In the genomic region with DNA sequence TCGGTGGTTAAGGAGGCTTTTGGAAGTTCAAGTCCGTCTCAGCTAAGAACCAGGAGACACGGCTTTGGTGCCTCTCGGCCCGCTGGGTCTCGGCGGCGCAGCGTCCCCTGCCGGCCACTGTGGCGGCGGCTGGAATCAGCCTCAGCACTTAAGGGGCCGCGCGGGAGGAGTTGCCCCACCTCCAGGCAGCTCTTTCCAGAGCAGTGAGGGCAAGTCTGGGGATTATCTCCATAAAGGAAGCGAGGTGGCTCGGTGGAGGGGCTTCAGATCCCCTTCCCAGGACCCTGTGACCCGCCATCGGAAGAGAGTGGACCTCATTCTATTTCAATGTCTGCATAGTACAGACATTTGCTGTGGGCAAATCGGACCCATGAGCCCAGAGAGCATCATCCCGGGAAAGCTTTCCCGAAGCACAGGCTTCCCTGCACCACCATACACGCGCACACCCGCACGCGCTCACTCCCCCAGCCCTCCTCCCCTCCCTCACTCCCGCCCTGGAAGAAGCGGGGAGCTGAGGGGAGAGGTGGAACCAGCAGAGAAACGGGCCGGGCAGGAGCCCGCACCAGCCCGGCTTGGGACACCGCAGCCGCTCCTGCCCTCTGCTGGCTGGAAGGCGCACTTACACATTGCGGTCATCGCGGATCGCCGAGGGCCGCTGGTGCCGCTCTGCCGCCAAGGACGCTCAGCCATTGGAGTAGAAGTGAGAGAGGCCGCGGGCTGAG, we compare ENCODE assay signal across 8 cellular contexts. TPM values are rescaled to one million over a fixed set of nuclear protein-coding genes. Genes with fewer than 3 reads are reported as not detected.
A peak's percentile ranks its signal among the peaks of the same experiment; 100 is the strongest.
DNase-seq lines count a peak whose midpoint lies in the region; ATAC-seq and TF ChIP-seq lines count a peak whose summit lies in the region.

No MANE protein-coding gene starts in this region.

- TF ChIP-seq RAD21 in liver (IDR thresholded peaks at IDR 0.05), result peak; percentile 66 to 86

- H3K36me3 ChIP-seq in BE2C (no peaks in the 10 kb centered on the region), liver (ENCODE audit: control insufficient read depth in 4 of 4, insufficient read depth in 3 of 4, low read depth in 1 of 4, low read length in 3 of 4) (no peaks in the 10 kb centered on the region)

- H3K4me3 ChIP-seq in BE2C (ENCODE audit: low read depth, low read length) (peak overlapping the region; percentile 91), liver (ENCODE audit: low read depth in 1 of 3, low read length in 3 of 3) (peak overlapping the region; percentile 38 to 66 (median 65))

- ATAC-seq in GM19043 (IDR thresholded peaks at IDR 0.05; ENCODE audit: low read depth, unreplicated experiment) (peak; percentile 91), HG03378 (IDR thresholded peaks at IDR 0.05; ENCODE audit: unreplicated experiment) (peak; percentile 85)

- peaks cover 20% of the 10 kb centered on the region for H3K27me3 ChIP-seq in BE2C
- peaks cover 0 to 3% (median 0%) of the 10 kb centered on the region in 4 donors for H3K27me3 ChIP-seq in liver (ENCODE audit: control insufficient read depth in 4 of 4, insufficient read depth in 4 of 4, low read length in 3 of 4)

- TF ChIP-seq CTCF in BE2C (IDR thresholded peaks at IDR 0.05; ENCODE audit: low read depth, low read length) (peak; percentile 97), liver (IDR thresholded peaks at IDR 0.05; ENCODE audit: low read depth, low read length, missing input control) (peak; percentile 88)

- H3K27ac ChIP-seq in liver (ENCODE audit: low read depth in 1 of 2, low read length in 2 of 2), result peak overlapping the region; percentile 16 to 31

- peak overlapping the region; percentile 16 to 19 for H3K9ac ChIP-seq in liver (ENCODE audit: low read depth in 1 of 2, low read length in 2 of 2)

- DNase-seq in BE2C, result peak; percentile 86
- DNase-seq in NCI-H510A (lab: John Stamatoyannopoulos, UW), result peak; percentile 17
- DNase-seq in activated CD4-positive, alpha-beta T cell treated with anti-CD3 and anti-CD28 coated beads for 48 hours, result peak; percentile 85
- peak; percentile 73 for DNase-seq in dedifferentiated amniotic fluid mesenchymal stem cell (ENCODE audit: extremely low spot score)
- peak; percentile 80 to 81 for DNase-seq in stimulated activated CD4-positive, alpha-beta T cell treated with anti-CD3 and anti-CD28 coated beads, Interleukin-2, amount 100 ng/mL, for 48 hours

- no peaks in the 10 kb centered on the region for H3K9me3 ChIP-seq in BE2C
- no peaks in the 10 kb centered on the region for H3K9me3 ChIP-seq in liver (ENCODE audit: control insufficient read depth in 4 of 4, low read length in 3 of 4)

- 3% methylated on average over 47 of the region's 47 CpGs for WGBS in liver

- no peaks in the 10 kb centered on the region for H3K4me1 ChIP-seq in BE2C
- peaks cover 0 to 14% (median 8%) of the 10 kb centered on the region in 4 donors for H3K4me1 ChIP-seq in liver (ENCODE audit: control insufficient read depth in 4 of 4, insufficient read depth in 4 of 4, low read length in 3 of 4)

TF ChIP-seq in liver, 16 proteins besides CTCF, POLR2A, EP300 and RAD21:
- no peak for TF ChIP-seq NR2F2 (IDR thresholded peaks at IDR 0.05)
- TF ChIP-seq TAF1 (conservative IDR thresholded peaks at IDR 0.05), result no peak
- no peak for TF ChIP-seq FOXA2 (IDR thresholded peaks at IDR 0.05)
- TF ChIP-seq EGR1 (IDR thresholded peaks at IDR 0.05; ENCODE audit: low read depth in 2 of 2), result no peak
- TF ChIP-seq FOXA1 (IDR thresholded peaks at IDR 0.05), result no peak
- peak in 1 of 2 donors; percentile 8 for TF ChIP-seq RXRA (IDR thresholded peaks at IDR 0.05)
- no peak for TF ChIP-seq HNF4A (conservative IDR thresholded peaks at IDR 0.05)
- TF ChIP-seq, protein P1, sequence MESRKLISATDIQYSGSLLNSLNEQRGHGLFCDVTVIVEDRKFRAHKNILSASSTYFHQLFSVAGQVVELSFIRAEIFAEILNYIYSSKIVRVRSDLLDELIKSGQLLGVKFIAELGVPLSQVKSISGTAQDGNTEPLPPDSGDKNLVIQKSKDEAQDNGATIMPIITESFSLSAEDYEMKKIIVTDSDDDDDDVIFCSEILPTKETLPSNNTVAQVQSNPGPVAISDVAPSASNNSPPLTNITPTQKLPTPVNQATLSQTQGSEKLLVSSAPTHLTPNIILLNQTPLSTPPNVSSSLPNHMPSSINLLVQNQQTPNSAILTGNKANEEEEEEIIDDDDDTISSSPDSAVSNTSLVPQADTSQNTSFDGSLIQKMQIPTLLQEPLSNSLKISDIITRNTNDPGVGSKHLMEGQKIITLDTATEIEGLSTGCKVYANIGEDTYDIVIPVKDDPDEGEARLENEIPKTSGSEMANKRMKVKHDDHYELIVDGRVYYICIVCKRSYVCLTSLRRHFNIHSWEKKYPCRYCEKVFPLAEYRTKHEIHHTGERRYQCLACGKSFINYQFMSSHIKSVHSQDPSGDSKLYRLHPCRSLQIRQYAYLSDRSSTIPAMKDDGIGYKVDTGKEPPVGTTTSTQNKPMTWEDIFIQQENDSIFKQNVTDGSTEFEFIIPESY (IDR thresholded peaks at IDR 0.05), result no peak
- no peak for TF ChIP-seq HNF4G (IDR thresholded peaks at IDR 0.05)
- TF ChIP-seq, protein P2, sequence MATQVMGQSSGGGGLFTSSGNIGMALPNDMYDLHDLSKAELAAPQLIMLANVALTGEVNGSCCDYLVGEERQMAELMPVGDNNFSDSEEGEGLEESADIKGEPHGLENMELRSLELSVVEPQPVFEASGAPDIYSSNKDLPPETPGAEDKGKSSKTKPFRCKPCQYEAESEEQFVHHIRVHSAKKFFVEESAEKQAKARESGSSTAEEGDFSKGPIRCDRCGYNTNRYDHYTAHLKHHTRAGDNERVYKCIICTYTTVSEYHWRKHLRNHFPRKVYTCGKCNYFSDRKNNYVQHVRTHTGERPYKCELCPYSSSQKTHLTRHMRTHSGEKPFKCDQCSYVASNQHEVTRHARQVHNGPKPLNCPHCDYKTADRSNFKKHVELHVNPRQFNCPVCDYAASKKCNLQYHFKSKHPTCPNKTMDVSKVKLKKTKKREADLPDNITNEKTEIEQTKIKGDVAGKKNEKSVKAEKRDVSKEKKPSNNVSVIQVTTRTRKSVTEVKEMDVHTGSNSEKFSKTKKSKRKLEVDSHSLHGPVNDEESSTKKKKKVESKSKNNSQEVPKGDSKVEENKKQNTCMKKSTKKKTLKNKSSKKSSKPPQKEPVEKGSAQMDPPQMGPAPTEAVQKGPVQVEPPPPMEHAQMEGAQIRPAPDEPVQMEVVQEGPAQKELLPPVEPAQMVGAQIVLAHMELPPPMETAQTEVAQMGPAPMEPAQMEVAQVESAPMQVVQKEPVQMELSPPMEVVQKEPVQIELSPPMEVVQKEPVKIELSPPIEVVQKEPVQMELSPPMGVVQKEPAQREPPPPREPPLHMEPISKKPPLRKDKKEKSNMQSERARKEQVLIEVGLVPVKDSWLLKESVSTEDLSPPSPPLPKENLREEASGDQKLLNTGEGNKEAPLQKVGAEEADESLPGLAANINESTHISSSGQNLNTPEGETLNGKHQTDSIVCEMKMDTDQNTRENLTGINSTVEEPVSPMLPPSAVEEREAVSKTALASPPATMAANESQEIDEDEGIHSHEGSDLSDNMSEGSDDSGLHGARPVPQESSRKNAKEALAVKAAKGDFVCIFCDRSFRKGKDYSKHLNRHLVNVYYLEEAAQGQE (IDR thresholded peaks at IDR 0.05), result no peak
- no peak for TF ChIP-seq ATF3 (IDR thresholded peaks at IDR 0.05)
- TF ChIP-seq JUND (IDR thresholded peaks at IDR 0.05), result no peak
- TF ChIP-seq GABPA (IDR thresholded peaks at IDR 0.05 in 1 of 2, conservative IDR thresholded peaks at IDR 0.05 in 1 of 2), result peak in 1 of 2 donors; percentile 22
- no peak for TF ChIP-seq SP1 (IDR thresholded peaks at IDR 0.05)
- TF ChIP-seq, protein P3, sequence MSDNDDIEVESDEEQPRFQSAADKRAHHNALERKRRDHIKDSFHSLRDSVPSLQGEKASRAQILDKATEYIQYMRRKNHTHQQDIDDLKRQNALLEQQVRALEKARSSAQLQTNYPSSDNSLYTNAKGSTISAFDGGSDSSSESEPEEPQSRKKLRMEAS (IDR thresholded peaks at IDR 0.05), result no peak
- TF ChIP-seq YY1 (IDR thresholded peaks at IDR 0.05), result peak; percentile 59

RNA-seq across cellular contexts. Expression of gene RNASE2, which starts 15.9 kb away (rescaled TPM):
- polyA plus RNA-seq in BE2C (2012; ENCODE audit: insufficient read depth, insufficient read length, low read depth), result not detected
- 10 to 100 TPM in 1 of 2 donors, under 1 TPM in 1; 0.59 to 27.0 TPM for total RNA-seq in liver
- 1 to 10 TPM; 2.9 to 5.7 TPM for polyA plus RNA-seq in liver

RNA-seq across cellular contexts. Expression of gene METTL17, which starts 18.6 kb away (rescaled TPM):
- polyA plus RNA-seq in BE2C (2012; ENCODE audit: insufficient read depth, insufficient read length, low read depth), result 118 TPM
- total RNA-seq in liver, result 10 to 100 TPM; 31.0 to 64.8 TPM
- 10 to 100 TPM; 35.9 to 58.6 TPM for polyA plus RNA-seq in liver

RNA-seq across cellular contexts. Expression of gene SLC39A2, which starts 27.9 kb away (rescaled TPM):
- polyA plus RNA-seq in BE2C (2012; ENCODE audit: insufficient read depth, insufficient read length, low read depth), result not detected
- total RNA-seq in liver, result under 1 TPM in 1 of 2 donors, not detected in 1; 0.08 TPM
- under 1 TPM in 1 of 2 donors, not detected in 1; 0.05 TPM for polyA plus RNA-seq in liver

RNA-seq across cellular contexts. Expression of gene NDRG2, which starts 53.7 kb away (rescaled TPM):
- 71.7 TPM for polyA plus RNA-seq in BE2C (2012; ENCODE audit: insufficient read depth, insufficient read length, low read depth)
- 100 to 1,000 TPM; 107 to 191 TPM for total RNA-seq in liver
- polyA plus RNA-seq in liver, result 100 to 1,000 TPM in 1 of 2 donors, 10 to 100 TPM in 1; 72.9 to 156 TPM

RNA-seq across cellular contexts. Expression of gene TPPP2, which starts 58.9 kb away (rescaled TPM):
- polyA plus RNA-seq in BE2C (2012; ENCODE audit: insufficient read depth, insufficient read length, low read depth), result not detected
- 1 to 10 TPM; 1.6 to 5.9 TPM for total RNA-seq in liver
- polyA plus RNA-seq in liver, result 1 to 10 TPM; 1.5 to 1.6 TPM

Comparison
In these comparisons a context has a peak if more than half of its experiments do, and no peak if none do; other contexts are left out.
1. Peak in every context shown above with its lines: DNase-seq, ATAC-seq, H3K4me3 ChIP-seq and H3K27ac ChIP-seq.
2. DNase-seq: peak in every context shown above with its lines; median percentile 86 in BE2C; 85 in activated CD4-positive, alpha-beta T cell treated with anti-CD3 and anti-CD28 coated beads for 48 hours; 80 in stimulated activated CD4-positive, alpha-beta T cell treated with anti-CD3 and anti-CD28 coated beads, Interleukin-2, amount 100 ng/mL, for 48 hours; 73 in dedifferentiated amniotic fluid mesenchymal stem cell; 17 in NCI-H510A.